Comparison of ENCODE assay signal across 16 cellular contexts in the genomic region with DNA sequence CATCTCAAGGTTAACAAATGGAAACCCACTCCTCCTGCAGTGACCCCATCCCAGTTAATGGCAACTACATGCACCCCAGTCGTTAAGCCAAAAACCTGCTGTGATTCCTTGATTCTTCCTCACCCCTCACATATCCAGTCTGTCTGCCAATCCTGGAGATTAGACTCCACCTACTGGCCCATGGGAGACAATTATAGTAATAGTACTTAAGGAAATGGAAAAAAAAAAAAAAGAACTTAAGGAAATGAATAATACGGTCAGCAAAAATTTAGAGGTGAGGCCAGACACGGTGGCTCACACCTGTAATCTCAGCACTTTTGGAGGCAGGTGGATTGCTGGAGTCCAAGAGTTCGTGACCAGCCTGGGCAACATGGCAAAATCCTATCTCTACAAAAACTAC. TPM values are rescaled to one million over a fixed set of nuclear protein-coding genes. Genes with fewer than 3 reads are reported as not detected.
A peak's percentile ranks its signal among the peaks of the same experiment; 100 is the strongest.
DNase-seq lines count a peak whose midpoint lies in the region; ATAC-seq, FAIRE-seq and TF ChIP-seq lines count a peak whose summit lies in the region.
"Had no signal": no experiment of that assay in that cellular context is flagged by ENCODE, and none has a peak within 500 bp of the region (broad histone marks: within the 10 kb centered on the region; RNA-seq: fewer than 3 reads in every experiment).

No MANE protein-coding gene starts in this region.

- H3K4me2 ChIP-seq in endothelial cell of umbilical vein (ENCODE audit: insufficient read depth, low read length), result no peak overlapping the region
- H3K4me2 ChIP-seq: BLaER1 had no signal

- no peak for ATAC-seq in T-cell (replicated peaks in 1 of 4)
- ATAC-seq in stimulated activated effector memory CD8-positive, alpha-beta T cell treated with anti-CD3 and anti-CD28 coated beads, Interleukin-12 subunit alpha, Interleukin-12 subunit beta, amount 100 ng/mL, for 72 hours, result no peak
- ATAC-seq in HG02870 (IDR thresholded peaks at IDR 0.05; ENCODE audit: unreplicated experiment), result no peak
- ATAC-seq in HG02571 (IDR thresholded peaks at IDR 0.05; ENCODE audit: unreplicated experiment), result no peak

- peak; percentile 46 for FAIRE-seq in endothelial cell of umbilical vein (lab: Jason Lieb, UNC)

- peak; percentile 15 to 20 for TF ChIP-seq CTCF in endothelial cell of umbilical vein (IDR thresholded peaks at IDR 0.05; ENCODE audit: extremely low read depth in 1 of 2, insufficient read depth in 1 of 2, low read depth in 1 of 2, low read length in 2 of 2)

- CTCF ChIA-PET in activated naive CD4-positive, alpha-beta T cell treated with anti-CD3 and anti-CD28 coated beads for 36 hours (lab: Charles Lee), result interaction anchor here (0.9 to 2.0 kb wide), 2 partner anchors 57 to 99 kb away, joined by 3 to 4 read pairs; no protein-coding TSS in a partner anchor
- CTCF ChIA-PET in T-cell (lab: Charles Lee) (no interaction called here), endothelial cell of umbilical vein (lab: Charles Lee) (interaction anchor here (0.7 to 1.7 kb wide), 8 partner anchors 10 to 301 kb away, joined by 3 to 9 read pairs (median 4); no protein-coding TSS in a partner anchor)

- intact Hi-C loops in activated naive CD4-positive, alpha-beta T cell treated with anti-CD3 and anti-CD28 coated beads for 36 hours (cut with micrococcal nuclease), result loop anchor here (5.0 kb wide), 1 partner anchor 80 kb away; no protein-coding TSS in a partner anchor
- intact Hi-C loops in endothelial cell of umbilical vein (cut with micrococcal nuclease), result loop anchor here (1.0 kb wide), 1 partner anchor 61 kb away; no protein-coding TSS in a partner anchor

- in situ Hi-C loops in ACHN (cut with HindIII; ENCODE audit: low pct_ligation_motif_present, low pct_unique_long_range_greater_than_20kb, low sequenced_read_pairs), result no loop called here

- H3K27me3 ChIP-seq in endothelial cell of umbilical vein (ENCODE audit: control insufficient read depth in 2 of 2, insufficient read depth in 2 of 2, low read length in 2 of 2), result no peaks in the 10 kb centered on the region
- H3K27me3 ChIP-seq: BLaER1 had no signal

- H3K9me3 ChIP-seq in endothelial cell of umbilical vein (replicated peaks; ENCODE audit: control insufficient read depth, insufficient read depth, low read length), result no peaks in the 10 kb centered on the region
- H3K9me3 ChIP-seq: BLaER1, prostate gland had no signal

- no peak overlapping the region for H2AFZ ChIP-seq in endothelial cell of umbilical vein (ENCODE audit: low read depth, low read length)

- no TSS peak for BruUV-seq in endothelial cell of umbilical vein (replicated peaks; lab: Mats Ljungman, UMichigan)

- peaks cover 38% of the 10 kb centered on the region for H3K36me3 Mint-ChIP-seq in activated naive CD4-positive, alpha-beta T cell treated with anti-CD3 and anti-CD28 coated beads for 36 hours (ENCODE audit: low read depth)
- peaks cover 35% of the 10 kb centered on the region for H3K36me3 Mint-ChIP-seq in T-cell
- peaks cover 87% of the 10 kb centered on the region for H3K36me3 Mint-ChIP-seq in stimulated activated effector memory CD8-positive, alpha-beta T cell treated with anti-CD3 and anti-CD28 coated beads, Interleukin-12 subunit alpha, Interleukin-12 subunit beta, amount 100 ng/mL, for 72 hours

- peaks cover 0 to 15% of the 10 kb centered on the region in 2 experiments for H3K36me3 ChIP-seq in endothelial cell of umbilical vein (ENCODE audit: control insufficient read depth in 2 of 2, extremely low read depth in 1 of 2, insufficient read depth in 2 of 2, low read length in 2 of 2)
- H3K36me3 ChIP-seq: prostate gland had no signal

- no peak overlapping the region for H3K4me3 Mint-ChIP-seq in activated naive CD4-positive, alpha-beta T cell treated with anti-CD3 and anti-CD28 coated beads for 36 hours
- H3K4me3 Mint-ChIP-seq in T-cell, result peak overlapping the region in 1 of 3 donors; percentile 51
- no peak overlapping the region for H3K4me3 Mint-ChIP-seq in stimulated activated effector memory CD8-positive, alpha-beta T cell treated with anti-CD3 and anti-CD28 coated beads, Interleukin-12 subunit alpha, Interleukin-12 subunit beta, amount 100 ng/mL, for 72 hours

- H3K9me3 Mint-ChIP-seq in activated naive CD4-positive, alpha-beta T cell treated with anti-CD3 and anti-CD28 coated beads for 36 hours, result no peaks in the 10 kb centered on the region
- H3K9me3 Mint-ChIP-seq in T-cell, result no peaks in the 10 kb centered on the region
- H3K9me3 Mint-ChIP-seq in stimulated activated effector memory CD8-positive, alpha-beta T cell treated with anti-CD3 and anti-CD28 coated beads, Interleukin-12 subunit alpha, Interleukin-12 subunit beta, amount 100 ng/mL, for 72 hours, result no peaks in the 10 kb centered on the region

- peaks cover 34% of the 10 kb centered on the region for H3K4me1 Mint-ChIP-seq in activated naive CD4-positive, alpha-beta T cell treated with anti-CD3 and anti-CD28 coated beads for 36 hours (ENCODE audit: low read depth)
- H3K4me1 Mint-ChIP-seq in T-cell, result peaks cover 30 to 40% (median 31%) of the 10 kb centered on the region in 3 donors
- peaks cover 26% of the 10 kb centered on the region for H3K4me1 Mint-ChIP-seq in stimulated activated effector memory CD8-positive, alpha-beta T cell treated with anti-CD3 and anti-CD28 coated beads, Interleukin-12 subunit alpha, Interleukin-12 subunit beta, amount 100 ng/mL, for 72 hours

- H3K4me3 ChIP-seq in endothelial cell of umbilical vein (replicated peaks in 1 of 3; ENCODE audit: insufficient read depth in 1 of 3, low read depth in 1 of 3, low read length in 3 of 3), result no peak overlapping the region
- H3K4me3 ChIP-seq: BLaER1, lung, prostate gland had no signal

- no peak for DNase-seq in activated naive CD4-positive, alpha-beta T cell treated with anti-CD3 and anti-CD28 coated beads for 36 hours
- DNase-seq in activated naive CD4-positive, alpha-beta T cell (lab: John Stamatoyannopoulos, UW), result no peak
- DNase-seq in T-cell, result no peak
- DNase-seq in endothelial cell of umbilical vein (ENCODE audit: low read depth, low spot score), result peak; percentile 60
- DNase-seq in stimulated activated effector memory CD8-positive, alpha-beta T cell treated with anti-CD3 and anti-CD28 coated beads, Interleukin-12 subunit alpha, Interleukin-12 subunit beta, amount 100 ng/mL, for 72 hours (ENCODE audit: low spot score in 2 of 2), result no peak
- no peak for DNase-seq in ACHN
- DNase-seq: activated T-cell treated with anti-CD3 and anti-CD28 coated beads for 4 hours, cortex of kidney, NCI-H2029, OCI-M1 had no signal

- POLR2A ChIA-PET in T-cell (lab: Charles Lee), result no interaction called here
- POLR2A ChIA-PET in endothelial cell of umbilical vein (lab: Charles Lee), result interaction anchor here (0.7 kb wide), 2 partner anchors 42 to 139 kb away, joined by 4 to 5 read pairs; no protein-coding TSS in a partner anchor

- peak overlapping the region; percentile 77 for H3K27ac Mint-ChIP-seq in activated naive CD4-positive, alpha-beta T cell treated with anti-CD3 and anti-CD28 coated beads for 36 hours
- H3K27ac Mint-ChIP-seq in T-cell, result peak overlapping the region; percentile 90 to 92
- peak overlapping the region; percentile 75 for H3K27ac Mint-ChIP-seq in stimulated activated effector memory CD8-positive, alpha-beta T cell treated with anti-CD3 and anti-CD28 coated beads, Interleukin-12 subunit alpha, Interleukin-12 subunit beta, amount 100 ng/mL, for 72 hours

- no peaks in the 10 kb centered on the region for H4K20me1 ChIP-seq in endothelial cell of umbilical vein (replicated peaks; ENCODE audit: control insufficient read depth, extremely low read depth, insufficient read depth, low read length)

- dilution Hi-C loops in endothelial cell of umbilical vein (cut with MboI; ENCODE audit: extremely low pct_ligation_motif_present, low sequenced_read_pairs), result no loop called here

- no peak for TF ChIP-seq POLR2A in endothelial cell of umbilical vein (IDR thresholded peaks at IDR 0.05; ENCODE audit: low read depth, low read length)

- no peak overlapping the region for H3K9ac ChIP-seq in endothelial cell of umbilical vein (replicated peaks; ENCODE audit: extremely low read depth, insufficient read depth, low read length)
- H3K9ac ChIP-seq: BLaER1 had no signal

- no peak overlapping the region for H3K27ac ChIP-seq in endothelial cell of umbilical vein (ENCODE audit: insufficient read depth, low read depth, low read length)
- H3K27ac ChIP-seq: BLaER1, prostate gland had no signal

- no peaks in the 10 kb centered on the region for H3K27me3 Mint-ChIP-seq in activated naive CD4-positive, alpha-beta T cell treated with anti-CD3 and anti-CD28 coated beads for 36 hours (ENCODE audit: low read depth)
- H3K27me3 Mint-ChIP-seq in T-cell, result no peaks in the 10 kb centered on the region

- peaks cover 11% of the 10 kb centered on the region for H3K79me2 ChIP-seq in endothelial cell of umbilical vein (ENCODE audit: control insufficient read depth, insufficient read depth, low read length)

- H3K4me1 ChIP-seq in endothelial cell of umbilical vein (ENCODE audit: control insufficient read depth, extremely low read depth, insufficient read depth, low read length), result peaks cover 35% of the 10 kb centered on the region
- H3K4me1 ChIP-seq: BLaER1, prostate gland had no signal

- no peaks in the 10 kb centered on the region for H3K9me1 ChIP-seq in endothelial cell of umbilical vein (replicated peaks; ENCODE audit: control insufficient read depth, extremely low read depth, insufficient read depth, low read length)

RNA-seq across cellular contexts. Expression of a gene that starts 7.0 kb away (rescaled TPM):
- 10 to 100 TPM; 24.6 to 29.6 TPM for total RNA-seq in activated naive CD4-positive, alpha-beta T cell treated with anti-CD3 and anti-CD28 coated beads for 36 hours
- total RNA-seq in T-cell (10 to 100 TPM; 48.6 to 66.6 (median 58.7) TPM), endothelial cell of umbilical vein (39.7 and 42.9 TPM in 2 replicates)
- polyA plus RNA-seq in endothelial cell of umbilical vein, result 14.1 TPM in 2 replicates
- 13.0 and 13.4 TPM in 2 replicates for polyA plus RNA-seq in endothelial cell of umbilical vein (2011; cell fraction: cytosol; rRNA removed)
- 40.5 and 51.7 TPM in 2 replicates for polyA plus RNA-seq in endothelial cell of umbilical vein (2011; cell fraction: nucleus; rRNA removed)
- 5.7 and 9.3 TPM in 2 replicates for polyA plus RNA-seq in endothelial cell of umbilical vein (2012)
- 26.7 and 32.8 TPM in 2 replicates for polyA minus RNA-seq in endothelial cell of umbilical vein
- 19.9 TPM for polyA minus RNA-seq in endothelial cell of umbilical vein (2011; cell fraction: cytosol; rRNA and poly(A)+ RNA removed)
- 47.2 and 68.1 TPM in 2 replicates for polyA minus RNA-seq in endothelial cell of umbilical vein (2011; cell fraction: nucleus; rRNA and poly(A)+ RNA removed)

RNA-seq across cellular contexts. Expression of a gene that starts 7.8 kb away (rescaled TPM):
- total RNA-seq in activated naive CD4-positive, alpha-beta T cell treated with anti-CD3 and anti-CD28 coated beads for 36 hours, result not detected
- total RNA-seq in T-cell (not detected), endothelial cell of umbilical vein (not detected in 2 replicates)
- polyA plus RNA-seq in endothelial cell of umbilical vein, result not detected in 2 replicates
- polyA plus RNA-seq in endothelial cell of umbilical vein (2011; cell fraction: cytosol; rRNA removed), result 0.03 TPM in 1 of 2 replicates, not detected in the other
- not detected in 2 replicates for polyA plus RNA-seq in endothelial cell of umbilical vein (2011; cell fraction: nucleus; rRNA removed)
- polyA plus RNA-seq in endothelial cell of umbilical vein (2012), result not detected in 2 replicates
- polyA minus RNA-seq in endothelial cell of umbilical vein, result not detected in 2 replicates
- not detected for polyA minus RNA-seq in endothelial cell of umbilical vein (2011; cell fraction: cytosol; rRNA and poly(A)+ RNA removed)
- polyA minus RNA-seq in endothelial cell of umbilical vein (2011; cell fraction: nucleus; rRNA and poly(A)+ RNA removed), result not detected in 2 replicates
- polyA plus RNA-seq: thymus had no signal

RNA-seq across cellular contexts. Expression of a gene that starts 32.5 kb away (rescaled TPM):
- total RNA-seq in activated naive CD4-positive, alpha-beta T cell treated with anti-CD3 and anti-CD28 coated beads for 36 hours, result 10 to 100 TPM; 15.0 to 18.3 TPM
- total RNA-seq in T-cell, result 10 to 100 TPM; 42.2 to 82.3 (median 70.3) TPM
- 25.1 and 29.2 TPM in 2 replicates for total RNA-seq in endothelial cell of umbilical vein
- polyA plus RNA-seq in endothelial cell of umbilical vein, result 20.9 and 29.0 TPM in 2 replicates
- polyA plus RNA-seq in endothelial cell of umbilical vein (2011; cell fraction: cytosol; rRNA removed), result 10.9 and 13.8 TPM in 2 replicates
- polyA plus RNA-seq in endothelial cell of umbilical vein (2011; cell fraction: nucleus; rRNA removed), result 46.0 and 49.3 TPM in 2 replicates
- 9.0 and 15.7 TPM in 2 replicates for polyA plus RNA-seq in endothelial cell of umbilical vein (2012)
- polyA minus RNA-seq in endothelial cell of umbilical vein, result 9.9 and 14.2 TPM in 2 replicates
- 21.4 TPM for polyA minus RNA-seq in endothelial cell of umbilical vein (2011; cell fraction: cytosol; rRNA and poly(A)+ RNA removed)
- polyA minus RNA-seq in endothelial cell of umbilical vein (2011; cell fraction: nucleus; rRNA and poly(A)+ RNA removed), result 11.1 and 20.3 TPM in 2 replicates

RNA-seq across cellular contexts. Expression of a gene that starts 55.4 kb away (rescaled TPM):
- total RNA-seq in activated naive CD4-positive, alpha-beta T cell treated with anti-CD3 and anti-CD28 coated beads for 36 hours, result 10 to 100 TPM; 21.0 to 23.3 TPM
- total RNA-seq in T-cell (10 to 100 TPM; 21.9 to 72.3 (median 61.6) TPM), endothelial cell of umbilical vein (19.2 and 22.4 TPM in 2 replicates)
- 18.0 and 24.9 TPM in 2 replicates for polyA plus RNA-seq in endothelial cell of umbilical vein
- polyA plus RNA-seq in endothelial cell of umbilical vein (2011; cell fraction: cytosol; rRNA removed), result 10.5 and 14.1 TPM in 2 replicates
- 20.4 and 30.5 TPM in 2 replicates for polyA plus RNA-seq in endothelial cell of umbilical vein (2011; cell fraction: nucleus; rRNA removed)
- polyA plus RNA-seq in endothelial cell of umbilical vein (2012), result 17.8 and 20.9 TPM in 2 replicates
- 21.1 and 21.8 TPM in 2 replicates for polyA minus RNA-seq in endothelial cell of umbilical vein
- polyA minus RNA-seq in endothelial cell of umbilical vein (2011; cell fraction: cytosol; rRNA and poly(A)+ RNA removed), result 20.5 TPM
- polyA minus RNA-seq in endothelial cell of umbilical vein (2011; cell fraction: nucleus; rRNA and poly(A)+ RNA removed), result 15.2 and 22.3 TPM in 2 replicates

RNA-seq across cellular contexts. Expression of a gene that starts 55.8 kb away (rescaled TPM):
- 1 to 10 TPM; 1.7 to 1.8 TPM for total RNA-seq in activated naive CD4-positive, alpha-beta T cell treated with anti-CD3 and anti-CD28 coated beads for 36 hours
- total RNA-seq in T-cell (10 to 100 TPM in 1 of 5 donors, 1 to 10 TPM in 4; 7.1 to 18.2 (median 8.4) TPM), endothelial cell of umbilical vein (56.9 and 68.3 TPM in 2 replicates)
- 30.6 and 40.8 TPM in 2 replicates for polyA plus RNA-seq in endothelial cell of umbilical vein
- polyA plus RNA-seq in endothelial cell of umbilical vein (2011; cell fraction: cytosol; rRNA removed), result 15.3 and 21.4 TPM in 2 replicates
- 140 and 157 TPM in 2 replicates for polyA plus RNA-seq in endothelial cell of umbilical vein (2011; cell fraction: nucleus; rRNA removed)
- polyA plus RNA-seq in endothelial cell of umbilical vein (2012), result 25.4 and 32.1 TPM in 2 replicates
- polyA minus RNA-seq in endothelial cell of umbilical vein, result 24.3 and 28.8 TPM in 2 replicates
- 1.3 TPM for polyA minus RNA-seq in endothelial cell of umbilical vein (2011; cell fraction: cytosol; rRNA and poly(A)+ RNA removed)
- 33.5 and 67.5 TPM in 2 replicates for polyA minus RNA-seq in endothelial cell of umbilical vein (2011; cell fraction: nucleus; rRNA and poly(A)+ RNA removed)

Comparison
In these comparisons a context has a peak if more than half of its experiments do, and no peak if none do; other contexts are left out.
1. CTCF ChIA-PET loops: an anchor here in activated naive CD4-positive, alpha-beta T cell treated with anti-CD3 and anti-CD28 coated beads for 36 hours (0.9 to 2.0 kb wide) and endothelial cell of umbilical vein (0.7 to 1.7 kb wide); none called in T-cell.